ENCODE assay signal across 34 cellular contexts in genomic region chr16:82298472-82298871, GRCh38.
"Had no signal": no experiment of that assay in that cellular context is flagged by ENCODE, and none has a peak within 500 bp of the region (broad histone marks: within the 10 kb centered on the region; RNA-seq: fewer than 3 reads in every experiment).

No MANE protein-coding gene starts in this region.

- H3K9me2 ChIP-seq: SK-N-SH had no signal

- H3K27ac ChIP-seq: ascending aorta, cardiac muscle cell, Peyer's patch, SJSA1 had no signal

- H3K4me3 Mint-ChIP-seq: activated CD4-positive, alpha-beta memory T cell treated with anti-CD3 and anti-CD28 coated beads for 36 hours; activated CD4-positive, alpha-beta T cell treated with anti-CD3 and anti-CD28 coated beads, Interleukin-2, amount 10 ng/mL, durations not matched to agents 7 days and 5 days; activated naive CD8-positive, alpha-beta T cell; activated T-cell treated with anti-CD3 and anti-CD28 coated beads, Interleukin-2, amount 50 U/mL, for 72 hours; central memory CD8-positive, alpha-beta T cell; T-helper 1 cell treated with Interleukin-12 subunit alpha and Interleukin-12 subunit beta and Interleukin-4 antibody, amounts not matched to agents 30 μg/mL and 1 μg/mL, for 36 hours; T-helper 2 cell treated with Interferon-gamma antibody and Interleukin-4, amounts not matched to agents 5 μg/mL and 100 μg/mL, for 36 hours had no signal

- ATAC-seq: PC-3 had no signal

- H3K4me1 ChIP-seq: Peyer's patch, SJSA1 had no signal

- H3K9ac ChIP-seq: SK-N-SH had no signal

- H3K9me3 ChIP-seq: ascending aorta, MG63, Peyer's patch, SJSA1, SK-N-SH had no signal

- H3K4me1 Mint-ChIP-seq: activated CD4-positive, alpha-beta T cell treated with anti-CD3 and anti-CD28 coated beads, Interleukin-2, amount 10 ng/mL, durations not matched to agents 7 days and 5 days; central memory CD8-positive, alpha-beta T cell had no signal

- H3K27me3 Mint-ChIP-seq: activated CD4-positive, alpha-beta T cell treated with anti-CD3 and anti-CD28 coated beads, Interleukin-2, amount 10 ng/mL, durations not matched to agents 7 days and 5 days; central memory CD8-positive, alpha-beta T cell had no signal

- H3K4me3 ChIP-seq: ascending aorta, cardiac muscle cell, MG63, Peyer's patch, SJSA1 had no signal

- H3K4me2 ChIP-seq: SK-N-SH had no signal

- H3K9me3 Mint-ChIP-seq: activated CD4-positive, alpha-beta memory T cell treated with anti-CD3 and anti-CD28 coated beads for 36 hours; activated CD4-positive, alpha-beta T cell treated with anti-CD3 and anti-CD28 coated beads, Interleukin-2, amount 10 ng/mL, durations not matched to agents 7 days and 5 days; activated T-cell treated with anti-CD3 and anti-CD28 coated beads, Interleukin-2, amount 50 U/mL, for 72 hours; activated T-helper 2 cell treated with anti-CD3 and anti-CD28 coated beads, Interferon-gamma antibody, Interleukin-2, Interleukin-4, amounts not matched to agents 10 μg/mL and 5 μg/mL and 100 μg/mL, durations not matched to agents 14 hours and 24 hours and 36 hours; central memory CD8-positive, alpha-beta T cell; T-helper 1 cell treated with Interleukin-12 subunit alpha and Interleukin-12 subunit beta and Interleukin-4 antibody, amounts not matched to agents 30 μg/mL and 1 μg/mL, for 36 hours; T-helper 2 cell treated with Interferon-gamma antibody and Interleukin-4, amounts not matched to agents 5 μg/mL and 100 μg/mL, for 36 hours had no signal

- H3K36me3 ChIP-seq: ascending aorta, cardiac muscle cell, MG63, Peyer's patch, SJSA1 had no signal

- H3K36me3 Mint-ChIP-seq: activated CD4-positive, alpha-beta memory T cell treated with anti-CD3 and anti-CD28 coated beads for 36 hours; activated naive CD8-positive, alpha-beta T cell had no signal

- H3K27me3 ChIP-seq: ascending aorta, cardiac muscle cell, MG63, Peyer's patch, SJSA1 had no signal

- DNase-seq: activated CD4-positive, alpha-beta memory T cell treated with anti-CD3 and anti-CD28 coated beads for 36 hours; activated CD4-positive, alpha-beta T cell treated with anti-CD3 and anti-CD28 coated beads, Interleukin-2, amount 10 ng/mL, durations not matched to agents 7 days and 5 days; activated gamma-delta T cell; activated naive CD4-positive, alpha-beta T cell treated with Interleukin-2 at 50 U/mL for 16 hours; activated T-cell treated with anti-CD3 and anti-CD28 coated beads, Interleukin-2, amount 50 U/mL, for 1 hour; activated T-cell treated with anti-CD3 and anti-CD28 coated beads, Interleukin-2, amount 50 U/mL, for 72 hours; amygdala; Karpas-422; MG63; NCI-H1092 treated with DMSO at 0.1 percent for 48 hours; NCI-H1417; NCI-H146; NCI-H187; NCI-H2029 treated with DMSO at 0.1 percent for 48 hours; NCI-H2107; NCI-H2171; NCI-H2227 treated with DMSO at 0.1 percent for 48 hours; NCI-H446 treated with DMSO at 0.1 percent for 48 hours; NCI-H524; NCI-H69; NCI-H82; PC-3; Peyer's patch; RPMI8226; SHP77 treated with DMSO at 0.1 percent for 48 hours; SK-N-SH had no signal

- H3K27ac Mint-ChIP-seq: activated CD4-positive, alpha-beta memory T cell treated with anti-CD3 and anti-CD28 coated beads for 36 hours; activated CD4-positive, alpha-beta T cell treated with anti-CD3 and anti-CD28 coated beads, Interleukin-2, amount 10 ng/mL, durations not matched to agents 7 days and 5 days; activated naive CD8-positive, alpha-beta T cell; activated T-cell treated with anti-CD3 and anti-CD28 coated beads, Interleukin-2, amount 50 U/mL, for 72 hours; activated T-helper 2 cell treated with anti-CD3 and anti-CD28 coated beads, Interferon-gamma antibody, Interleukin-2, Interleukin-4, amounts not matched to agents 10 μg/mL and 5 μg/mL and 100 μg/mL, durations not matched to agents 14 hours and 24 hours and 36 hours; T-helper 1 cell treated with Interleukin-12 subunit alpha and Interleukin-12 subunit beta and Interleukin-4 antibody, amounts not matched to agents 30 μg/mL and 1 μg/mL, for 36 hours; T-helper 2 cell treated with Interferon-gamma antibody and Interleukin-4, amounts not matched to agents 5 μg/mL and 100 μg/mL, for 36 hours had no signal
